8 cellular contexts compared by ENCODE assay signal in the genomic region with DNA sequence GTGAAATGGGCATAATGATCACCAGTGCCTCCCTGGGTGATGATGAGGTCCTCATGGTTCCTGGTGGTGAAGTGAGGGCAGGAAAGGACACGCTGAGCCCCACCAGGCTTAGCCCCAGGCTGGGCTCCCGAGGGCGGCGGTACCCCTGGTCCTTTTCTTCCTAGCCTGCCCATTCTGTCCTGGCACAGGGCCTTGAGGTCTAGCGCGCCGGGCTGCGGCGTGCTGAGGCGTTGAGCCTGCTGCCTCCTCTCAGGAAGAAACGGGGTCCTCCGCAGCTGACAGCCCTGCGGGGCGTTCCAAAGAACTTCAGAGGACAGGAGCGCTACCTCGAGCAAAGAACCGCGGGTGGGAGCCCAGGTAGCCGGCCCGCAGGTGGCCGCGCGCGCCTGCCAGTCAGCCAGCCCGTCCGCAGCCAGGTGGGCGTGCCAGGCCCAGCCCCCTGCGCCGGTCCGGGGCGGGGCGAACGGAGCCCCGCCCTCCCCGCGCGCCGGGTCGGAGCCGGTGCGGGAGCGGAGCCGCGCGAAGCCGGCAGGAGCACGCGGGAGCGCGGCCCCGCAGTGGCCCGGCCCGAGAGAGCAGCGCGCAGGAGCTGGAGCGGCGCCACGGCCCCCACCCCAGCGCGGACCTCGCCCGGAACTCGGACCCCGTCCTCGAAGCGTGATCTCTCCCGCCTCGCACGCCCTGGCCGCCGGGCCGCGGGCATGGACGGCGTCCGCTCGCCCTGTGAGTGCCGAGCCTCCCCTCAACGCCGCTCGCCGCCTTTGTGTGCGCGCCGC. TPM values are rescaled to one million over a fixed set of nuclear protein-coding genes. Genes with fewer than 3 reads are reported as not detected.
DNase-seq lines count a peak whose midpoint lies in the region; ATAC-seq and TF ChIP-seq lines count a peak whose summit lies in the region.

Gene WNK2 (plus strand): TSS at position 477 of the 776 bp plus-strand sequence. CDS start 791 bp downstream, outside the sequence.

- peaks cover 40 to 62% of the 10 kb centered on the region in 2 donors for H3K27me3 Mint-ChIP-seq in natural killer cell (ENCODE audit: low read depth in 2 of 2)

- ATAC-seq in natural killer cell = peak; percentile 64 to 89 (median 81)

- H3K4me3 Mint-ChIP-seq in natural killer cell = peak within 1 kb of the TSS; percentile 76

- H2AFZ ChIP-seq in MM.1S (ENCODE audit: low read length) = peak within 1 kb of the TSS; percentile 54; the same call in 1 of the 2 replicates

- no peaks in the 10 kb centered on the region for H3K9me3 Mint-ChIP-seq in natural killer cell

- no peaks in the 10 kb centered on the region for H3F3A ChIP-seq in MM.1S (ENCODE audit: insufficient read depth, low read length)

- H3K27ac ChIP-seq in MM.1S (ENCODE audit: low read length) = no peak within 1 kb of the TSS
- H3K27ac ChIP-seq in esophagus (ENCODE audit: low read depth in 2 of 2, low read length in 1 of 2) = peak within 1 kb of the TSS in 1 of 2 donors; percentile 43
- peak within 1 kb of the TSS in 2 of 4 donors; percentile 38 to 76 for H3K27ac ChIP-seq in tibial nerve

- no peaks in the 10 kb centered on the region for H3K9me2 ChIP-seq in MM.1S (replicated peaks; ENCODE audit: insufficient read depth, low read length)

- H3K4me1 ChIP-seq in MM.1S (ENCODE audit: low read length) = no peaks in the 10 kb centered on the region
- H3K4me1 ChIP-seq in esophagus (ENCODE audit: control insufficient read depth in 2 of 2, insufficient read depth in 2 of 2, low read length in 1 of 2) = peaks cover 0 to 12% of the 10 kb centered on the region in 2 donors
- H3K4me1 ChIP-seq in tibial nerve = peaks cover 0 to 16% (median 2%) of the 10 kb centered on the region in 4 donors

- no peaks in the 10 kb centered on the region for H3K4me1 Mint-ChIP-seq in natural killer cell

- no peak for TF ChIP-seq EP300 in tibial nerve (IDR thresholded peaks at IDR 0.05)

- H3K36me3 ChIP-seq in MM.1S (replicated peaks; ENCODE audit: insufficient read depth, low read length) (no peaks in the 10 kb centered on the region), esophagus (ENCODE audit: control insufficient read depth in 2 of 2, insufficient read depth in 2 of 2, low read length in 1 of 2) (no peaks in the 10 kb centered on the region), tibial nerve (no peaks in the 10 kb centered on the region)

- H3K27me3 ChIP-seq in MM.1S (replicated peaks; ENCODE audit: insufficient read depth, low read length) = no peaks in the 10 kb centered on the region
- H3K27me3 ChIP-seq in esophagus (ENCODE audit: control insufficient read depth in 1 of 2, insufficient read depth in 2 of 2, low read length in 2 of 2) = no peaks in the 10 kb centered on the region
- H3K27me3 ChIP-seq in tibial nerve = peaks cover 0 to 15% of the 10 kb centered on the region in 2 donors

- 1 to 2% methylated on average over 26 to 85 of the region's 85 CpGs for WGBS in esophagus, 2 donors
- 2 to 3% methylated on average over 10 to 55 of the region's 85 CpGs for WGBS in tibial nerve, 2 donors

- no peaks in the 10 kb centered on the region for H3K79me2 ChIP-seq in MM.1S (ENCODE audit: low read length)

- no peak within 1 kb of the TSS for H3K9ac ChIP-seq in MM.1S (ENCODE audit: low read length)

- no peaks in the 10 kb centered on the region for H4K20me1 ChIP-seq in MM.1S (ENCODE audit: insufficient read depth, low read length)

- no peak for TF ChIP-seq POLR2A in tibial nerve (IDR thresholded peaks at IDR 0.05)

- peak within 1 kb of the TSS; percentile 95 for H3K4me2 ChIP-seq in MM.1S (ENCODE audit: low read depth, low read length)

- peak within 1 kb of the TSS; percentile 47 for H3K4me3 ChIP-seq in MM.1S (ENCODE audit: low read length)
- peak within 1 kb of the TSS; percentile 41 to 62 for H3K4me3 ChIP-seq in esophagus (ENCODE audit: low read depth in 1 of 2, low read length in 2 of 2)
- H3K4me3 ChIP-seq in tibial nerve = peak within 1 kb of the TSS; percentile 28 to 65 (median 31)

- H3K36me3 Mint-ChIP-seq in natural killer cell = no peaks in the 10 kb centered on the region

- intact Hi-C loops in natural killer cell (cut with micrococcal nuclease) = no loop called here

- TF ChIP-seq CTCF in MM.1S (IDR thresholded peaks at IDR 0.05; ENCODE audit: low read length) (no peak), natural killer cell (IDR thresholded peaks at IDR 0.05) (no peak), tibial nerve (IDR thresholded peaks at IDR 0.05) (no peak)

- DNase-seq in COLO829 (ENCODE audit: low spot score) (peak; percentile 50), MM.1S (peak; percentile 46), natural killer cell (peak; percentile 33), tibial nerve (ENCODE audit: low spot score in 2 of 2) (no peak), epidermal melanocyte (ENCODE audit: insufficient read length, low spot score) (no peak), cortex of kidney (lab: John Stamatoyannopoulos, UW) (no peak)
- peak; percentile 64 for DNase-seq in activated CD8-positive, alpha-beta memory T cell treated with anti-CD3 and anti-CD28 coated beads, Interleukin-2, amount 50 U/mL, for 48 hours

- H3K9me3 ChIP-seq in MM.1S (replicated peaks; ENCODE audit: insufficient read depth, low read length) = no peaks in the 10 kb centered on the region
- H3K9me3 ChIP-seq in esophagus (ENCODE audit: control insufficient read depth in 2 of 2, insufficient read depth in 1 of 2, low read depth in 1 of 2, low read length in 1 of 2) = peaks cover 0 to 3% of the 10 kb centered on the region in 2 donors
- no peaks in the 10 kb centered on the region for H3K9me3 ChIP-seq in tibial nerve

- H3K27ac Mint-ChIP-seq in natural killer cell = no peak within 1 kb of the TSS

RNA-seq across cellular contexts. Expression of gene WNK2, which starts in this region (rescaled TPM):
- polyA plus RNA-seq in esophagus = 1 to 10 TPM; 2.1 to 3.4 TPM
- under 1 TPM in 1 of 3 donors, not detected in 2; 0.25 TPM for total RNA-seq in natural killer cell
- 10 to 100 TPM in 2 of 4 donors, 1 to 10 TPM in 2; 3.8 to 17.7 (median 9.0) TPM for total RNA-seq in tibial nerve

Comparison
In these comparisons a context has a peak if more than half of its experiments do, and no peak if none do; other contexts are left out.
1. Peak in DNase-seq and ATAC-seq in natural killer cell; RNA of the gene not detected or under 1 TPM.
2. DNase-seq: peak in COLO829 (single experiment), MM.1S (single experiment) and activated CD8-positive, alpha-beta memory T cell treated with anti-CD3 and anti-CD28 coated beads, Interleukin-2, amount 50 U/mL, for 48 hours (single experiment); none in tibial nerve (0 of 2), epidermal melanocyte (single experiment) and cortex of kidney (single experiment).
3. Peak in every context shown above with its lines, with median percentiles within 50 percentile points of each other: H3K4me3 ChIP-seq.